8 cellular contexts compared by ENCODE assay signal in the genomic region with DNA sequence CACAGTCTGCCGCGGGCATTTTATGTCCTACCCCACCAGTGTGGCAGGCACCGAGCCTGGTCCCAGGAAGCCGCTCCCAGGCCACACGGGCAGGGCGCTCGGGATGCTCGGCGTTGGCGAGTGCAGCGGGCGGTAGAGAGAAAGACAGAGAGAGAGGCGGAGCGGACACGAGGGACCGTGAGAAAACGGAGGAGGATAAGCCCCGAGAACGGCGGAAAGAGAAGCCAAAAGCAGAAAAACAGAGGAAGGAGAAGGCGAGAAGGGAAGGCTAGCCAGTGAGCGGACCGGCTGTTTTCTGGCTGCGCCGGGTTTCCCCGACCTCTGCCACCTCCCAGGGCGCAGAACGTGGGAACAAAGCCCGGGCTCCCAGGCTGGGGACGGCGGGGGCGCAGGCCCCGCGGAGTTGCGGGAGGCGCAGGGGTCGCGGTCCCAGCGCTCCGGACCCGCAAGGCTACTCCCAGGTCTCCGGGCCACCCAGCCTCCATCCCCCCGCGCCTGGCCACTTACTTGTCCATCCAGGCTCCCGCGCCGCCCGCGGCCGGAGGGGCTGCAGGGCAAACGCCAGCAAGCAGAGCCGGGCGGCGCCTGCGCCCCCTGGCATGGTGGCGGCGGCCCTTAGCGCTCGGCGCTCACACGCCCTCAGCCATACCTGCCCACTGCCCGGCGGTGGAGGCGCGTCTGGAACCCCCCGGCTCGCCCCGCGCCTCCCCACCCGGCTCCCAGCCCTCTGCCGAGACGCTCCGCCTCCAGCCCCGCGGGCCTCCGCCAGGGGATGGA. TPM values are rescaled to one million over a fixed set of nuclear protein-coding genes. Genes with fewer than 3 reads are reported as not detected.
DNase-seq lines count a peak whose midpoint lies in the region; ATAC-seq and TF ChIP-seq lines count a peak whose summit lies in the region.

A gene with protein sequence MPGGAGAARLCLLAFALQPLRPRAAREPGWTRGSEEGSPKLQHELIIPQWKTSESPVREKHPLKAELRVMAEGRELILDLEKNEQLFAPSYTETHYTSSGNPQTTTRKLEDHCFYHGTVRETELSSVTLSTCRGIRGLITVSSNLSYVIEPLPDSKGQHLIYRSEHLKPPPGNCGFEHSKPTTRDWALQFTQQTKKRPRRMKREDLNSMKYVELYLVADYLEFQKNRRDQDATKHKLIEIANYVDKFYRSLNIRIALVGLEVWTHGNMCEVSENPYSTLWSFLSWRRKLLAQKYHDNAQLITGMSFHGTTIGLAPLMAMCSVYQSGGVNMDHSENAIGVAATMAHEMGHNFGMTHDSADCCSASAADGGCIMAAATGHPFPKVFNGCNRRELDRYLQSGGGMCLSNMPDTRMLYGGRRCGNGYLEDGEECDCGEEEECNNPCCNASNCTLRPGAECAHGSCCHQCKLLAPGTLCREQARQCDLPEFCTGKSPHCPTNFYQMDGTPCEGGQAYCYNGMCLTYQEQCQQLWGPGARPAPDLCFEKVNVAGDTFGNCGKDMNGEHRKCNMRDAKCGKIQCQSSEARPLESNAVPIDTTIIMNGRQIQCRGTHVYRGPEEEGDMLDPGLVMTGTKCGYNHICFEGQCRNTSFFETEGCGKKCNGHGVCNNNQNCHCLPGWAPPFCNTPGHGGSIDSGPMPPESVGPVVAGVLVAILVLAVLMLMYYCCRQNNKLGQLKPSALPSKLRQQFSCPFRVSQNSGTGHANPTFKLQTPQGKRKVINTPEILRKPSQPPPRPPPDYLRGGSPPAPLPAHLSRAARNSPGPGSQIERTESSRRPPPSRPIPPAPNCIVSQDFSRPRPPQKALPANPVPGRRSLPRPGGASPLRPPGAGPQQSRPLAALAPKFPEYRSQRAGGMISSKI (minus strand): TSS at position 680 of the 777 bp plus-strand sequence. CDS start 79 bp downstream, at position 601.

- H3K27ac ChIP-seq in Panc1 (ENCODE audit: low read length) (no peak within 1 kb of the TSS), osteoblast (ENCODE audit: low read depth, low read length) (peak within 1 kb of the TSS; percentile 74)

- H3K4me1 ChIP-seq in Panc1 (ENCODE audit: control insufficient read depth, insufficient read depth, low read length) (peaks cover 9% of the 10 kb centered on the region; the same call in 1 of the 2 replicates), osteoblast (ENCODE audit: insufficient read depth, low read length) (peaks cover 19% of the 10 kb centered on the region)

- H3K27me3 ChIP-seq in Panc1 (ENCODE audit: control insufficient read depth, insufficient read depth, low read length) (peaks cover 6% of the 10 kb centered on the region; the same call in 1 of the 2 replicates), osteoblast (ENCODE audit: insufficient read depth, low read length) (no peaks in the 10 kb centered on the region)

- CTCF ChIA-PET in Panc1 (lab: Charles Lee) = no interaction called here

- DNase-seq in DMS53 (lab: John Stamatoyannopoulos, UW) = peak; percentile 67
- DNase-seq in HFF-Myc (ENCODE audit: extremely low read depth, low read depth) = no peak
- no peak for DNase-seq in Panc1 (ENCODE audit: low read depth, low spot score)
- peak; percentile 87 for DNase-seq in activated effector memory CD4-positive, alpha-beta T cell treated with anti-CD3 and anti-CD28 coated beads, Interleukin-2, amount 50 U/mL, for 16 hours
- no peak for DNase-seq in glomerular endothelial cell (ENCODE audit: extremely low read depth, low read depth, low spot score)
- peak; percentile 93 for DNase-seq in osteoblast (ENCODE audit: insufficient read length, low spot score, missing footprints)
- no peak for DNase-seq in epidermal melanocyte (ENCODE audit: insufficient read length, low spot score)

- peak within 1 kb of the TSS; percentile 87 for H3K4me2 ChIP-seq in osteoblast (ENCODE audit: insufficient read depth, low read length)

- peaks cover 3% of the 10 kb centered on the region for H4K20me1 ChIP-seq in osteoblast (ENCODE audit: insufficient read depth, low read length)

- peak; percentile 86 for ATAC-seq in Panc1
- ATAC-seq in GM21367 (IDR thresholded peaks at IDR 0.05; ENCODE audit: unreplicated experiment) = no peak

- peaks cover 33% of the 10 kb centered on the region for H3K79me2 ChIP-seq in osteoblast (ENCODE audit: insufficient read depth, low read length)

- POLR2A ChIA-PET in Panc1 (lab: Charles Lee) = interaction anchor here (0.6 kb wide), 1 partner anchor 1325 kb away, joined by 3 read pairs; no protein-coding TSS in a partner anchor

- no TSS peak for BruUV-seq in Panc1 (replicated peaks; lab: Mats Ljungman, UMichigan)

- H3K4me3 ChIP-seq in HFF-Myc (replicated peaks; ENCODE audit: low read depth, low read length) (peak within 1 kb of the TSS; percentile 72), Panc1 (ENCODE audit: low read depth in 2 of 2, low read length in 2 of 2) (peak within 1 kb of the TSS; percentile 50 to 74), osteoblast (ENCODE audit: insufficient read depth, low read length) (peak within 1 kb of the TSS; percentile 89)

- H3K9me3 ChIP-seq in Panc1 (ENCODE audit: control insufficient read depth, insufficient read depth, low read depth, low read length) (no peaks in the 10 kb centered on the region), osteoblast (ENCODE audit: low read depth, low read length) (no peaks in the 10 kb centered on the region)

- in situ Hi-C loops in Panc1 (cut with HindIII; ENCODE audit: low pct_unique_long_range_greater_than_20kb, low sequenced_read_pairs) = no loop called here

- H2AFZ ChIP-seq in osteoblast (ENCODE audit: low read length) = peak within 1 kb of the TSS; percentile 89

- no peak for TF ChIP-seq CTCF in HFF-Myc (IDR thresholded peaks at IDR 0.05; ENCODE audit: low read depth, low read length, missing control alignments)
- TF ChIP-seq CTCF in Panc1 (IDR thresholded peaks at IDR 0.05) = no peak; the same call in 1 of the 2 replicates
- TF ChIP-seq CTCF in osteoblast (IDR thresholded peaks at IDR 0.05; ENCODE audit: extremely low read depth, low read depth, low read length) = no peak

- intact Hi-C loops in Panc1 (cut with micrococcal nuclease; ENCODE audit: unreplicated experiment) = no loop called here

- H3K36me3 ChIP-seq in Panc1 (ENCODE audit: control insufficient read depth, insufficient read depth, low read length) = no peaks in the 10 kb centered on the region; the same call in 1 of the 2 replicates
- H3K36me3 ChIP-seq in osteoblast (ENCODE audit: insufficient read depth, low read length) = peaks cover 4% of the 10 kb centered on the region

RNA-seq across cellular contexts. Expression of the gene that starts here (rescaled TPM):
- total RNA-seq in Panc1 (2021; ENCODE audit: unreplicated experiment) (3.5 TPM), glomerular endothelial cell (68.7 and 161 TPM in 2 replicates), osteoblast (12.1 and 14.5 TPM in 2 replicates)
- 1.7 TPM for polyA plus RNA-seq in Panc1 (2012; ENCODE audit: insufficient read length)

Comparison
In these comparisons a context has a peak if more than half of its experiments do, and no peak if none do; other contexts are left out.
1. DNase-seq: peak in DMS53 (single experiment), activated effector memory CD4-positive, alpha-beta T cell treated with anti-CD3 and anti-CD28 coated beads, Interleukin-2, amount 50 U/mL, for 16 hours (single experiment) and osteoblast (single experiment); none in HFF-Myc (single experiment), Panc1 (single experiment), glomerular endothelial cell (single experiment) and epidermal melanocyte (single experiment).
2. Peak in every context shown above with its lines, with median percentiles within 50 percentile points of each other: H3K4me3 ChIP-seq.